1 cellular context compared by ENCODE assay signal in the genomic region with DNA sequence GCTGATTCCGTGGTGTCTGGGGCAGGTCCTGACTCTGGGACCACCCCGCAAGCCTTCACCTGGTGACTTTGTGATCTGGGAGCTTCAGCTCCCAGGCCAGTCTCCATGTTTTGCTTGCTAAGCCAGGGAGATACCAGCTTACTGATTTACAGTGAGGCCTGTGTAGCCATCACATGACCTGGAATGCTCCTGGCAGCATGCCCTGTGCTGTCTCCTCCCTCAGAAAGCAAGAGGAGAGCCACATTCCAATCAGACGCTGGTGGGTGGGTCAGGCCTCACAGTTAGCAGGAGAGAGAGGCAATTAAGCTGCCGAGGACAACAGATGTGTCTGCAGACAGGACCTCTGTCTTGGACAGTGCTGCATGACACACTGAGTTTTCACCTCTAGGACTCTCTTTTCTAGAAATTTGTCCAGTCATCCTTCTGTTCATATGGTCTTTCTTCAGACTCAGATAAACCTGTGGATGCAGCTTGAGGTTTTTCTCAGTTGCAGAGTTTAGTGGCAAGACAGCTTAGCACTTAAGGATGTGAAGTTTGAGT.
TF ChIP-seq lines count a peak whose summit lies in the region.

No MANE protein-coding gene starts in this region.

TF ChIP-seq in HepG2, 621 proteins besides CTCF, POLR2A, EP300 and RAD21 (continued from another document and continues in another):
- TF ChIP-seq, protein P1, sequence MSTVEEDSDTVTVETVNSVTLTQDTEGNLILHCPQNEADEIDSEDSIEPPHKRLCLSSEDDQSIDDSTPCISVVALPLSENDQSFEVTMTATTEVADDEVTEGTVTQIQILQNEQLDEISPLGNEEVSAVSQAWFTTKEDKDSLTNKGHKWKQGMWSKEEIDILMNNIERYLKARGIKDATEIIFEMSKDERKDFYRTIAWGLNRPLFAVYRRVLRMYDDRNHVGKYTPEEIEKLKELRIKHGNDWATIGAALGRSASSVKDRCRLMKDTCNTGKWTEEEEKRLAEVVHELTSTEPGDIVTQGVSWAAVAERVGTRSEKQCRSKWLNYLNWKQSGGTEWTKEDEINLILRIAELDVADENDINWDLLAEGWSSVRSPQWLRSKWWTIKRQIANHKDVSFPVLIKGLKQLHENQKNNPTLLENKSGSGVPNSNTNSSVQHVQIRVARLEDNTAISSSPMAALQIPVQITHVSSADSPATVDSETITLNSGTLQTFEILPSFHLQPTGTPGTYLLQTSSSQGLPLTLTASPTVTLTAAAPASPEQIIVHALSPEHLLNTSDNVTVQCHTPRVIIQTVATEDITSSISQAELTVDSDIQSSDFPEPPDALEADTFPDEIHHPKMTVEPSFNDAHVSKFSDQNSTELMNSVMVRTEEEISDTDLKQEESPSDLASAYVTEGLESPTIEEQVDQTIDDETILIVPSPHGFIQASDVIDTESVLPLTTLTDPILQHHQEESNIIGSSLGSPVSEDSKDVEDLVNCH (CRISPR knock-in tag; IDR thresholded peaks at IDR 0.05), result no peak
- TF ChIP-seq ZNF841 (CRISPR knock-in tag; IDR thresholded peaks at IDR 0.05; ENCODE audit: borderline replicate concordance) (no peak), GZF1 (CRISPR knock-in tag; IDR thresholded peaks at IDR 0.05) (no peak), MEIS2 (CRISPR knock-in tag; IDR thresholded peaks at IDR 0.05) (0 out of 2 replicates have a peak, but pooled peaks have one; percentile 41), AKAP8 (CRISPR knock-in tag; IDR thresholded peaks at IDR 0.05) (no peak), MEF2D (CRISPR knock-in tag; IDR thresholded peaks at IDR 0.05) (no peak), NR2F1 (CRISPR knock-in tag; IDR thresholded peaks at IDR 0.05) (no peak), IKZF1 (IDR thresholded peaks at IDR 0.05) (no peak), ZNF790 (CRISPR knock-in tag; IDR thresholded peaks at IDR 0.05; ENCODE audit: borderline replicate concordance) (no peak), SAFB2 (CRISPR knock-in tag; IDR thresholded peaks at IDR 0.05; ENCODE audit: borderline replicate concordance, low read depth) (no peak), SIN3B (IDR thresholded peaks at IDR 0.05; ENCODE audit: low read length) (no peak), ZNF337 (CRISPR knock-in tag; IDR thresholded peaks at IDR 0.05; ENCODE audit: borderline replicate concordance, low read depth) (no peak), MLLT10 (CRISPR knock-in tag; IDR thresholded peaks at IDR 0.05) (no peak), CREM (IDR thresholded peaks at IDR 0.05) (no peak), CREM (CRISPR knock-in tag; IDR thresholded peaks at IDR 0.05) (no peak), PHF20 (CRISPR knock-in tag; IDR thresholded peaks at IDR 0.05) (peak; percentile 58; the same call in 1 of the 2 replicates), ARHGAP35 (CRISPR knock-in tag; IDR thresholded peaks at IDR 0.05; ENCODE audit: borderline replicate concordance) (no peak), SMARCC2 (IDR thresholded peaks at IDR 0.05) (no peak), ZFP36L2 (CRISPR knock-in tag; IDR thresholded peaks at IDR 0.05) (no peak), SAP130 (CRISPR knock-in tag; IDR thresholded peaks at IDR 0.05; ENCODE audit: low read depth) (peak; percentile 80), KDM2A (CRISPR knock-in tag; IDR thresholded peaks at IDR 0.05; ENCODE audit: borderline replicate concordance, low read depth) (0 out of 2 replicates have a peak, but pooled peaks have one; percentile 36), FOXM1 (CRISPR knock-in tag; IDR thresholded peaks at IDR 0.05) (no peak), ZNF326 (CRISPR knock-in tag; IDR thresholded peaks at IDR 0.05; ENCODE audit: borderline replicate concordance) (no peak), TMF1 (CRISPR knock-in tag; IDR thresholded peaks at IDR 0.05; ENCODE audit: low read depth) (no peak), ZNF557 (CRISPR knock-in tag; IDR thresholded peaks at IDR 0.05) (0 out of 2 replicates have a peak, but pooled peaks have one; percentile 27), TEAD3 (CRISPR knock-in tag; optimal IDR thresholded peaks at IDR 0.05; ENCODE audit: borderline replicate concordance) (peak; percentile 96), RCOR2 (CRISPR knock-in tag; IDR thresholded peaks at IDR 0.05) (peak; percentile 45; the same call in 1 of the 2 replicates), SPEN (CRISPR knock-in tag; IDR thresholded peaks at IDR 0.05; ENCODE audit: low read depth) (0 out of 2 replicates have a peak, but pooled peaks have one; percentile 34)
- TF ChIP-seq, protein P2, sequence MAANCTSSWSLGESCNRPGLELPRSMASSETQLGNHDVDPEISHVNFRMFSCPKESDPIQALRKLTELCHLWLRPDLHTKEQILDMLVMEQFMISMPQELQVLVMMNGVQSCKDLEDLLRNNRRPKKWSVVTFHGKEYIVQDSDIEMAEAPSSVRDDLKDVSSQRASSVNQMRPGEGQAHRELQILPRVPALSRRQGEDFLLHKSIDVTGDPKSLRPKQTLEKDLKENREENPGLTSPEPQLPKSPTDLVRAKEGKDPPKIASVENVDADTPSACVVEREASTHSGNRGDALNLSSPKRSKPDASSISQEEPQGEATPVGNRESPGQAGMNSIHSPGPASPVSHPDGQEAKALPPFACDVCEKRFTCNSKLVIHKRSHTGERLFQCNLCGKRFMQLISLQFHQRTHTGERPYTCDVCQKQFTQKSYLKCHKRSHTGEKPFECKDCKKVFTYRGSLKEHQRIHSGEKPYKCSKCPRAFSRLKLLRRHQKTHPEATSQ (CRISPR knock-in tag; IDR thresholded peaks at IDR 0.05; ENCODE audit: borderline replicate concordance), result no peak
- TF ChIP-seq, protein P3, sequence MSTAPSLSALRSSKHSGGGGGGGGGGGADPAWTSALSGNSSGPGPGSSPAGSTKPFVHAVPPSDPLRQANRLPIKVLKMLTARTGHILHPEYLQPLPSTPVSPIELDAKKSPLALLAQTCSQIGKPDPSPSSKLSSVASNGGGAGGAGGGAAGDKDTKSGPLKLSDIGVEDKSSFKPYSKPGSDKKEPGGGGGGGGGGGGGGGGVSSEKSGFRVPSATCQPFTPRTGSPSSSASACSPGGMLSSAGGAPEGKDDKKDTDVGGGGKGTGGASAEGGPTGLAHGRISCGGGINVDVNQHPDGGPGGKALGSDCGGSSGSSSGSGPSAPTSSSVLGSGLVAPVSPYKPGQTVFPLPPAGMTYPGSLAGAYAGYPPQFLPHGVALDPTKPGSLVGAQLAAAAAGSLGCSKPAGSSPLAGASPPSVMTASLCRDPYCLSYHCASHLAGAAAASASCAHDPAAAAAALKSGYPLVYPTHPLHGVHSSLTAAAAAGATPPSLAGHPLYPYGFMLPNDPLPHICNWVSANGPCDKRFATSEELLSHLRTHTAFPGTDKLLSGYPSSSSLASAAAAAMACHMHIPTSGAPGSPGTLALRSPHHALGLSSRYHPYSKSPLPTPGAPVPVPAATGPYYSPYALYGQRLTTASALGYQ (CRISPR knock-in tag; IDR thresholded peaks at IDR 0.05), result no peak
- TF ChIP-seq, protein P4, sequence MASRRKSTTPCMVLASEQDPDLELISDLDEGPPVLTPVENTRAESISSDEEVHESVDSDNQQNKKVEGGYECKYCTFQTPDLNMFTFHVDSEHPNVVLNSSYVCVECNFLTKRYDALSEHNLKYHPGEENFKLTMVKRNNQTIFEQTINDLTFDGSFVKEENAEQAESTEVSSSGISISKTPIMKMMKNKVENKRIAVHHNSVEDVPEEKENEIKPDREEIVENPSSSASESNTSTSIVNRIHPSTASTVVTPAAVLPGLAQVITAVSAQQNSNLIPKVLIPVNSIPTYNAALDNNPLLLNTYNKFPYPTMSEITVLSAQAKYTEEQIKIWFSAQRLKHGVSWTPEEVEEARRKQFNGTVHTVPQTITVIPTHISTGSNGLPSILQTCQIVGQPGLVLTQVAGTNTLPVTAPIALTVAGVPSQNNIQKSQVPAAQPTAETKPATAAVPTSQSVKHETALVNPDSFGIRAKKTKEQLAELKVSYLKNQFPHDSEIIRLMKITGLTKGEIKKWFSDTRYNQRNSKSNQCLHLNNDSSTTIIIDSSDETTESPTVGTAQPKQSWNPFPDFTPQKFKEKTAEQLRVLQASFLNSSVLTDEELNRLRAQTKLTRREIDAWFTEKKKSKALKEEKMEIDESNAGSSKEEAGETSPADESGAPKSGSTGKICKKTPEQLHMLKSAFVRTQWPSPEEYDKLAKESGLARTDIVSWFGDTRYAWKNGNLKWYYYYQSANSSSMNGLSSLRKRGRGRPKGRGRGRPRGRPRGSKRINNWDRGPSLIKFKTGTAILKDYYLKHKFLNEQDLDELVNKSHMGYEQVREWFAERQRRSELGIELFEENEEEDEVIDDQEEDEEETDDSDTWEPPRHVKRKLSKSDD (CRISPR knock-in tag; IDR thresholded peaks at IDR 0.05; ENCODE audit: low read depth), result no peak
- TF ChIP-seq, protein P5, sequence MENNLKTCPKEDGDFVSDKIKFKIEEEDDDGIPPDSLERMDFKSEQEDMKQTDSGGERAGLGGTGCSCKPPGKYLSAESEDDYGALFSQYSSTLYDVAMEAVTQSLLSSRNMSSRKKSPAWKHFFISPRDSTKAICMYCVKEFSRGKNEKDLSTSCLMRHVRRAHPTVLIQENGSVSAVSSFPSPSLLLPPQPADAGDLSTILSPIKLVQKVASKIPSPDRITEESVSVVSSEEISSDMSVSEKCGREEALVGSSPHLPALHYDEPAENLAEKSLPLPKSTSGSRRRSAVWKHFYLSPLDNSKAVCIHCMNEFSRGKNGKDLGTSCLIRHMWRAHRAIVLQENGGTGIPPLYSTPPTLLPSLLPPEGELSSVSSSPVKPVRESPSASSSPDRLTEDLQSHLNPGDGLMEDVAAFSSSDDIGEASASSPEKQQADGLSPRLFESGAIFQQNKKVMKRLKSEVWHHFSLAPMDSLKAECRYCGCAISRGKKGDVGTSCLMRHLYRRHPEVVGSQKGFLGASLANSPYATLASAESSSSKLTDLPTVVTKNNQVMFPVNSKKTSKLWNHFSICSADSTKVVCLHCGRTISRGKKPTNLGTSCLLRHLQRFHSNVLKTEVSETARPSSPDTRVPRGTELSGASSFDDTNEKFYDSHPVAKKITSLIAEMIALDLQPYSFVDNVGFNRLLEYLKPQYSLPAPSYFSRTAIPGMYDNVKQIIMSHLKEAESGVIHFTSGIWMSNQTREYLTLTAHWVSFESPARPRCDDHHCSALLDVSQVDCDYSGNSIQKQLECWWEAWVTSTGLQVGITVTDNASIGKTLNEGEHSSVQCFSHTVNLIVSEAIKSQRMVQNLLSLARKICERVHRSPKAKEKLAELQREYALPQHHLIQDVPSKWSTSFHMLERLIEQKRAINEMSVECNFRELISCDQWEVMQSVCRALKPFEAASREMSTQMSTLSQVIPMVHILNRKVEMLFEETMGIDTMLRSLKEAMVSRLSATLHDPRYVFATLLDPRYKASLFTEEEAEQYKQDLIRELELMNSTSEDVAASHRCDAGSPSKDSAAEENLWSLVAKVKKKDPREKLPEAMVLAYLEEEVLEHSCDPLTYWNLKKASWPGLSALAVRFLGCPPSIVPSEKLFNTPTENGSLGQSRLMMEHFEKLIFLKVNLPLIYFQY (CRISPR knock-in tag; IDR thresholded peaks at IDR 0.05; ENCODE audit: borderline replicate concordance), result no peak
- TF ChIP-seq, protein P6, sequence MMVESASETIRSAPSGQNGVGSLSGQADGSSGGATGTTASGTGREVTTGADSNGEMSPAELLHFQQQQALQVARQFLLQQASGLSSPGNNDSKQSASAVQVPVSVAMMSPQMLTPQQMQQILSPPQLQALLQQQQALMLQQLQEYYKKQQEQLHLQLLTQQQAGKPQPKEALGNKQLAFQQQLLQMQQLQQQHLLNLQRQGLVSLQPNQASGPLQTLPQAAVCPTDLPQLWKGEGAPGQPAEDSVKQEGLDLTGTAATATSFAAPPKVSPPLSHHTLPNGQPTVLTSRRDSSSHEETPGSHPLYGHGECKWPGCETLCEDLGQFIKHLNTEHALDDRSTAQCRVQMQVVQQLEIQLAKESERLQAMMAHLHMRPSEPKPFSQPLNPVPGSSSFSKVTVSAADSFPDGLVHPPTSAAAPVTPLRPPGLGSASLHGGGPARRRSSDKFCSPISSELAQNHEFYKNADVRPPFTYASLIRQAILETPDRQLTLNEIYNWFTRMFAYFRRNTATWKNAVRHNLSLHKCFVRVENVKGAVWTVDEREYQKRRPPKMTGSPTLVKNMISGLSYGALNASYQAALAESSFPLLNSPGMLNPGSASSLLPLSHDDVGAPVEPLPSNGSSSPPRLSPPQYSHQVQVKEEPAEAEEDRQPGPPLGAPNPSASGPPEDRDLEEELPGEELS (CRISPR knock-in tag; IDR thresholded peaks at IDR 0.05), result peak; percentile 53
- TF ChIP-seq, protein P7, sequence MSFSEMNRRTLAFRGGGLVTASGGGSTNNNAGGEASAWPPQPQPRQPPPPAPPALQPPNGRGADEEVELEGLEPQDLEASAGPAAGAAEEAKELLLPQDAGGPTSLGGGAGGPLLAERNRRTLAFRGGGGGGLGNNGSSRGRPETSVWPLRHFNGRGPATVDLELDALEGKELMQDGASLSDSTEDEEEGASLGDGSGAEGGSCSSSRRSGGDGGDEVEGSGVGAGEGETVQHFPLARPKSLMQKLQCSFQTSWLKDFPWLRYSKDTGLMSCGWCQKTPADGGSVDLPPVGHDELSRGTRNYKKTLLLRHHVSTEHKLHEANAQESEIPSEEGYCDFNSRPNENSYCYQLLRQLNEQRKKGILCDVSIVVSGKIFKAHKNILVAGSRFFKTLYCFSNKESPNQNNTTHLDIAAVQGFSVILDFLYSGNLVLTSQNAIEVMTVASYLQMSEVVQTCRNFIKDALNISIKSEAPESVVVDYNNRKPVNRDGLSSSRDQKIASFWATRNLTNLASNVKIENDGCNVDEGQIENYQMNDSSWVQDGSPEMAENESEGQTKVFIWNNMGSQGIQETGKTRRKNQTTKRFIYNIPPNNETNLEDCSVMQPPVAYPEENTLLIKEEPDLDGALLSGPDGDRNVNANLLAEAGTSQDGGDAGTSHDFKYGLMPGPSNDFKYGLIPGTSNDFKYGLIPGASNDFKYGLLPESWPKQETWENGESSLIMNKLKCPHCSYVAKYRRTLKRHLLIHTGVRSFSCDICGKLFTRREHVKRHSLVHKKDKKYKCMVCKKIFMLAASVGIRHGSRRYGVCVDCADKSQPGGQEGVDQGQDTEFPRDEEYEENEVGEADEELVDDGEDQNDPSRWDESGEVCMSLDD (CRISPR knock-in tag; IDR thresholded peaks at IDR 0.05; ENCODE audit: borderline replicate concordance), result no peak
- TF ChIP-seq, protein P8, sequence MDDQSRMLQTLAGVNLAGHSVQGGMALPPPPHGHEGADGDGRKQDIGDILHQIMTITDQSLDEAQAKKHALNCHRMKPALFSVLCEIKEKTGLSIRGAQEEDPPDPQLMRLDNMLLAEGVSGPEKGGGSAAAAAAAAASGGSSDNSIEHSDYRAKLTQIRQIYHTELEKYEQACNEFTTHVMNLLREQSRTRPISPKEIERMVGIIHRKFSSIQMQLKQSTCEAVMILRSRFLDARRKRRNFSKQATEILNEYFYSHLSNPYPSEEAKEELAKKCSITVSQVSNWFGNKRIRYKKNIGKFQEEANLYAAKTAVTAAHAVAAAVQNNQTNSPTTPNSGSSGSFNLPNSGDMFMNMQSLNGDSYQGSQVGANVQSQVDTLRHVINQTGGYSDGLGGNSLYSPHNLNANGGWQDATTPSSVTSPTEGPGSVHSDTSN (CRISPR knock-in tag; IDR thresholded peaks at IDR 0.05; ENCODE audit: borderline replicate concordance), result no peak
- TF ChIP-seq, protein P9, sequence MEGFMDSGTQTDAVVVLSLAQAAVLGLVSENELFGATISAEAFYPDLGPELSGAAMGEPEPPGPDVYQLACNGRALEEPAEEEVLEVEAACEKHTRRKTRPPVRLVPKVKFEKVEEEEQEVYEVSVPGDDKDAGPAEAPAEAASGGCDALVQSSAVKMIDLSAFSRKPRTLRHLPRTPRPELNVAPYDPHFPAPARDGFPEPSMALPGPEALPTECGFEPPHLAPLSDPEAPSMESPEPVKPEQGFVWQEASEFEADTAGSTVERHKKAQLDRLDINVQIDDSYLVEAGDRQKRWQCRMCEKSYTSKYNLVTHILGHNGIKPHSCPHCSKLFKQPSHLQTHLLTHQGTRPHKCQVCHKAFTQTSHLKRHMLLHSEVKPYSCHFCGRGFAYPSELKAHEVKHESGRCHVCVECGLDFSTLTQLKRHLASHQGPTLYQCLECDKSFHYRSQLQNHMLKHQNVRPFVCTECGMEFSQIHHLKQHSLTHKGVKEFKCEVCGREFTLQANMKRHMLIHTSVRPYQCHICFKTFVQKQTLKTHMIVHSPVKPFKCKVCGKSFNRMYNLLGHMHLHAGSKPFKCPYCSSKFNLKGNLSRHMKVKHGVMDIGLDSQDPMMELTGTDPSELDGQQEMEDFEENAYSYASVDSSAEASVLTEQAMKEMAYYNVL (CRISPR knock-in tag; IDR thresholded peaks at IDR 0.05; ENCODE audit: borderline replicate concordance), result 0 out of 2 replicates have a peak, but pooled peaks have one; percentile 28
